Comparison of ENCODE assay signal across 25 cellular contexts in genomic region chr3:39136533-39137434, GRCh38. TPM values are rescaled to one million over a fixed set of nuclear protein-coding genes. Genes with fewer than 3 reads are reported as not detected.
DNase-seq lines count a peak whose midpoint lies in the region; ATAC-seq, FAIRE-seq and TF ChIP-seq lines count a peak whose summit lies in the region.
"Had no signal": no experiment of that assay in that cellular context is flagged by ENCODE, and none has a peak within 500 bp of the region (broad histone marks: within the 10 kb centered on the region; RNA-seq: fewer than 3 reads in every experiment).

No MANE protein-coding gene starts in this region.

- H4K20me1 ChIP-seq in OCI-LY7 (ENCODE audit: insufficient read depth, low read length) = no peaks in the 10 kb centered on the region

- H3K27me3 Mint-ChIP-seq in CD4-positive, alpha-beta T cell = no peaks in the 10 kb centered on the region
- H3K27me3 Mint-ChIP-seq in memory B cell = no peaks in the 10 kb centered on the region
- H3K27me3 Mint-ChIP-seq: activated naive CD8-positive, alpha-beta T cell treated with anti-CD3 and anti-CD28 coated beads for 36 hours; IgD-negative memory B cell; naive thymus-derived CD4-positive, alpha-beta T cell; T-cell had no signal

- H3K36me3 ChIP-seq in OCI-LY7 (ENCODE audit: insufficient read depth, low read length) = peaks cover 40% of the 10 kb centered on the region
- no peaks in the 10 kb centered on the region for H3K36me3 ChIP-seq in kidney (ENCODE audit: control insufficient read depth in 1 of 2, insufficient read depth in 2 of 2, low read length in 2 of 2)
- H3K36me3 ChIP-seq: transverse colon had no signal

- DNase-seq in CD4-positive, alpha-beta T cell = no peak
- DNase-seq in OCI-LY7 (ENCODE audit: low spot score) = no peak
- DNase-seq in memory B cell (ENCODE audit: low spot score in 2 of 2) = no peak
- no peak for DNase-seq in DMS 273 treated with DMSO at 0.1 percent for 48 hours (lab: John Stamatoyannopoulos, UW)
- no peak for DNase-seq in kidney
- DNase-seq: activated CD4-positive, alpha-beta T cell treated with anti-CD3 and anti-CD28 coated beads, Interleukin-2, amount 50 U/mL, for 48 hours; activated naive CD8-positive, alpha-beta T cell treated with anti-CD3 and anti-CD28 coated beads for 36 hours; activated T-cell treated with anti-CD3 and anti-CD28 coated beads, Interleukin-2, amount 50 U/mL, for 72 hours; COR-L47; cortex of kidney; mammary epithelial cell; MG63; naive thymus-derived CD4-positive, alpha-beta T cell; NCI-H1436 treated with DMSO at 0.1 percent for 48 hours; NCI-H2171 treated with DMSO at 0.1 percent for 48 hours; NCI-H526 treated with DMSO at 0.1 percent for 48 hours; stimulated activated CD4-positive, alpha-beta T cell treated with anti-CD3 and anti-CD28 coated beads, Interleukin-1b, Interleukin-23, amount 100 ng/mL, for 48 hours; stimulated activated naive CD8-positive, alpha-beta T cell treated with anti-CD3 and anti-CD28 coated beads, Interleukin-15, Interleukin-2, amounts not matched to agents 100 U/mL and 50 U/mL, for 24 hours; T-cell; transverse colon had no signal

- peaks cover 12% of the 10 kb centered on the region for H3K4me1 ChIP-seq in OCI-LY7 (ENCODE audit: insufficient read depth, low read length, poor library complexity, severe bottlenecking)
- H3K4me1 ChIP-seq in kidney (ENCODE audit: control insufficient read depth in 1 of 2, insufficient read depth in 1 of 2, low read depth in 1 of 2, low read length in 2 of 2) = peaks cover 13 to 20% of the 10 kb centered on the region in 2 donors

- H3K9me2 ChIP-seq in OCI-LY7 (ENCODE audit: insufficient read depth, low read length) = no peaks in the 10 kb centered on the region

- intact Hi-C loops in CD4-positive, alpha-beta T cell (cut with DNase I, micrococcal nuclease) = no loop called here
- intact Hi-C loops in OCI-LY7 (cut with micrococcal nuclease; ENCODE audit: unreplicated experiment) = no loop called here
- intact Hi-C loops in kidney (cut with DNase I) = no loop called here

- H3K9me3 Mint-ChIP-seq in CD4-positive, alpha-beta T cell = no peaks in the 10 kb centered on the region
- H3K9me3 Mint-ChIP-seq in memory B cell = no peaks in the 10 kb centered on the region
- H3K9me3 Mint-ChIP-seq: activated naive CD8-positive, alpha-beta T cell treated with anti-CD3 and anti-CD28 coated beads for 36 hours; activated T-cell treated with anti-CD3 and anti-CD28 coated beads, Interleukin-2, amount 50 U/mL, for 72 hours; IgD-negative memory B cell; naive thymus-derived CD4-positive, alpha-beta T cell; T-cell had no signal

- no peaks in the 10 kb centered on the region for H3K9me3 ChIP-seq in CD4-positive, alpha-beta T cell (ENCODE audit: control insufficient read depth, low read length)
- no peaks in the 10 kb centered on the region for H3K9me3 ChIP-seq in OCI-LY7 (ENCODE audit: low read length)
- no peaks in the 10 kb centered on the region for H3K9me3 ChIP-seq in kidney (ENCODE audit: control insufficient read depth in 1 of 2, low read length in 2 of 2)
- H3K9me3 ChIP-seq: heart right ventricle, MG63, transverse colon had no signal

- H3K27me3 ChIP-seq in CD4-positive, alpha-beta T cell (ENCODE audit: control insufficient read depth, insufficient read depth, low read length) = no peaks in the 10 kb centered on the region
- H3K27me3 ChIP-seq: heart right ventricle, MG63, transverse colon had no signal

- H3K36me3 Mint-ChIP-seq in CD4-positive, alpha-beta T cell (ENCODE audit: low read depth) = peaks cover 28% of the 10 kb centered on the region
- peaks cover 19% of the 10 kb centered on the region for H3K36me3 Mint-ChIP-seq in memory B cell

- no peak for TF ChIP-seq CTCF in CD4-positive, alpha-beta T cell (IDR thresholded peaks at IDR 0.05)
- TF ChIP-seq CTCF in OCI-LY7 (conservative IDR thresholded peaks at IDR 0.05; ENCODE audit: low read length) (peak; percentile 28; the same call in 1 of the 2 replicates), kidney (IDR thresholded peaks at IDR 0.05; ENCODE audit: borderline replicate concordance, extremely low read depth, insufficient read depth) (no peak)

- H3K27ac Mint-ChIP-seq in CD4-positive, alpha-beta T cell = peak overlapping the region; percentile 48
- peak overlapping the region; percentile 67 for H3K27ac Mint-ChIP-seq in memory B cell
- H3K27ac Mint-ChIP-seq: activated naive CD8-positive, alpha-beta T cell treated with anti-CD3 and anti-CD28 coated beads for 36 hours; activated T-cell treated with anti-CD3 and anti-CD28 coated beads, Interleukin-2, amount 50 U/mL, for 72 hours had no signal

- BruUV-seq in OCI-LY7 (replicated peaks; lab: Mats Ljungman, UMichigan) = no TSS peak

- POLR2A ChIA-PET in CD4-positive, alpha-beta T cell (lab: Charles Lee) = no interaction called here
- POLR2A ChIA-PET in OCI-LY7 (lab: Charles Lee) = interaction anchor here (0.9 to 1.1 kb wide), 2 partner anchors 11 to 13 kb away, joined by 3 to 4 read pairs; no protein-coding TSS in a partner anchor

- no peak overlapping the region for H3K27ac ChIP-seq in CD4-positive, alpha-beta T cell (ENCODE audit: low read depth, low read length)
- no peak overlapping the region for H3K27ac ChIP-seq in OCI-LY7 (ENCODE audit: low read depth, low read length, poor library complexity, severe bottlenecking)
- H3K27ac ChIP-seq in kidney (ENCODE audit: low read depth in 2 of 2, low read length in 2 of 2) = no peak overlapping the region
- H3K27ac ChIP-seq: transverse colon had no signal

- no peak overlapping the region for H3K4me2 ChIP-seq in OCI-LY7 (ENCODE audit: low read length)

- no peak for ATAC-seq in CD4-positive, alpha-beta T cell (ENCODE audit: poor library complexity)
- ATAC-seq in memory B cell (ENCODE audit: low read depth) (no peak), GM18517 (IDR thresholded peaks at IDR 0.05; ENCODE audit: unreplicated experiment) (no peak)
- ATAC-seq: activated T-cell treated with anti-CD3 and anti-CD28 coated beads, Interleukin-2, amount 50 U/mL, for 72 hours; heart right ventricle; Right ventricle myocardium inferior; stimulated activated naive CD8-positive, alpha-beta T cell treated with anti-CD3 and anti-CD28 coated beads, Interleukin-15, Interleukin-2, amounts not matched to agents 100 U/mL and 50 U/mL, for 24 hours had no signal

- CTCF ChIA-PET in CD4-positive, alpha-beta T cell (lab: Charles Lee) = no interaction called here
- CTCF ChIA-PET in OCI-LY7 (lab: Charles Lee; ENCODE audit: unreplicated experiment) = no interaction called here

- H3K9ac ChIP-seq in kidney (ENCODE audit: low read length in 2 of 2) = no peak overlapping the region

- H3K4me1 Mint-ChIP-seq in CD4-positive, alpha-beta T cell (ENCODE audit: low read depth) = peaks cover 13% of the 10 kb centered on the region
- peaks cover 19% of the 10 kb centered on the region for H3K4me1 Mint-ChIP-seq in memory B cell

- H3K4me3 ChIP-seq in OCI-LY7 (ENCODE audit: low read depth, low read length, poor library complexity, severe bottlenecking) (no peak overlapping the region), kidney (ENCODE audit: low read length in 2 of 2) (no peak overlapping the region)
- H3K4me3 ChIP-seq: heart right ventricle, MG63, transverse colon had no signal

- H3K79me2 ChIP-seq in OCI-LY7 (ENCODE audit: insufficient read depth, low read depth, low read length) = no peaks in the 10 kb centered on the region

- H3K4me3 Mint-ChIP-seq in CD4-positive, alpha-beta T cell = no peak overlapping the region
- H3K4me3 Mint-ChIP-seq in memory B cell = no peak overlapping the region
- H3K4me3 Mint-ChIP-seq: activated naive CD8-positive, alpha-beta T cell treated with anti-CD3 and anti-CD28 coated beads for 36 hours; activated T-cell treated with anti-CD3 and anti-CD28 coated beads, Interleukin-2, amount 50 U/mL, for 72 hours had no signal

- no peak for FAIRE-seq in kidney (lab: Jason Lieb, UNC)
- FAIRE-seq: endothelial cell of umbilical vein had no signal

- no peak overlapping the region for H2AFZ ChIP-seq in OCI-LY7 (ENCODE audit: low read length)

RNA-seq across cellular contexts. Expression of gene CSRNP1, which starts 16.6 kb away (rescaled TPM):
- total RNA-seq in CD4-positive, alpha-beta T cell = 100 to 1,000 TPM; 357 to 368 TPM
- 9.5 and 10.5 TPM in 2 replicates for total RNA-seq in OCI-LY7 (2014; rRNA removed; shearing (Covaris generic))
- total RNA-seq in OCI-LY7 (2022) = 9.4 and 9.7 TPM in 2 replicates
- 21.6 TPM for total RNA-seq in kidney
- 16.5 TPM for polyA plus RNA-seq in kidney (ENCODE audit: insufficient read depth, low read depth, low replicate concordance)

RNA-seq across cellular contexts. Expression of gene TTC21A, which starts 29.3 kb away (rescaled TPM):
- total RNA-seq in CD4-positive, alpha-beta T cell = 1 to 10 TPM; 4.1 to 5.2 TPM
- 10.5 and 12.8 TPM in 2 replicates for total RNA-seq in OCI-LY7 (2014; rRNA removed; shearing (Covaris generic))
- total RNA-seq in OCI-LY7 (2022) (27.1 and 32.3 TPM in 2 replicates), kidney (14.1 TPM)
- polyA plus RNA-seq in kidney (ENCODE audit: insufficient read depth, low read depth, low replicate concordance) = 4.8 TPM

RNA-seq across cellular contexts. Expression of gene GORASP1, which starts 29.4 kb away (rescaled TPM):
- total RNA-seq in CD4-positive, alpha-beta T cell = 10 to 100 TPM; 29.1 to 31.5 TPM
- 44.8 and 59.9 TPM in 2 replicates for total RNA-seq in OCI-LY7 (2014; rRNA removed; shearing (Covaris generic))
- 51.5 and 57.9 TPM in 2 replicates for total RNA-seq in OCI-LY7 (2022)
- total RNA-seq in kidney = 70.9 TPM
- polyA plus RNA-seq in kidney (ENCODE audit: insufficient read depth, low read depth, low replicate concordance) = 38.8 TPM

RNA-seq across cellular contexts. Expression of gene XIRP1, which starts 55.6 kb away (rescaled TPM):
- not detected for total RNA-seq in CD4-positive, alpha-beta T cell
- not detected in 2 replicates for total RNA-seq in OCI-LY7 (2014; rRNA removed; shearing (Covaris generic))
- total RNA-seq in OCI-LY7 (2022) (not detected in 2 replicates), kidney (0.09 TPM)
- polyA plus RNA-seq in kidney (ENCODE audit: insufficient read depth, low read depth, low replicate concordance) = not detected
- total RNA-seq: endothelial cell of umbilical vein, mammary epithelial cell, T-cell had no signal
- polyA plus RNA-seq: endothelial cell of umbilical vein; IgD-negative memory B cell; mammary epithelial cell; naive thymus-derived CD4-positive, alpha-beta T cell had no signal

Comparison
In these comparisons a context has a peak if more than half of its experiments do, and no peak if none do; other contexts are left out.
1. RNA of gene CSRNP1, which starts 16.6 kb away (total RNA-seq): 357 to 368 TPM in CD4-positive, alpha-beta T cell; 21.6 TPM in kidney (single experiment) and 9.4 to 10.5 TPM in OCI-LY7; every median in the first group is over 10 times any median in the second.